In the genomic region with DNA sequence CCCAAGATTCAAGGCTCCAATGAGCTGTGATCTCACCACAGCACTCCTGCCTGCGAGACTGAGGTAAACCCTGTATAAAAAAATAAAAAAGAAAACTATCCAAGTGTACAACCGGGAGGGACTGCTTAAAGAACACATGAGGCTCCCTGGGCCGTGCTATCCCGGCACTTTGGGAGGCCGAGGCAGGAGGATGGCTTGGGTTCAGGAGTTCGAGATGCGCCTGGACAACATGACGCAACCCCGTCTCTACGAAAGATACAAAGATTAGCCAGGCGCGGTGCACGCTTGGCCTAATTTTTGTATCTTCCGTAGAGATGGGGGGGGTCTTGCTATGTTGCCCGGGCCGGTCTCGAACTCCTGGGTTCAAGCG, we compare ENCODE assay signal across 8 cellular contexts.
DNase-seq lines count a peak whose midpoint lies in the region; ATAC-seq and TF ChIP-seq lines count a peak whose summit lies in the region.
"Not testable (repeated sequence)": the region's sequence is repeated elsewhere in the genome, so short reads cannot be mapped to it uniquely, and the experiment has no call there.

No MANE protein-coding gene starts in this region.

- not testable (repeated sequence) for H3K4me1 ChIP-seq in OCI-LY7 (ENCODE audit: insufficient read depth, low read length, poor library complexity, severe bottlenecking); iPS-15b (ENCODE audit: control insufficient read depth, insufficient read depth, low read length)

- H3K4me3 Mint-ChIP-seq in activated T-helper 17 cell treated with anti-CD3 and anti-CD28 coated beads, Interleukin-2, amount 50 U/mL, for 72 hours: peak overlapping the region; percentile 86
- H3K4me3 Mint-ChIP-seq in natural killer cell treated with Interleukin-12 subunit alpha and Interleukin-12 subunit beta and Interleukin-15 and Interleukin-18, amount 100 ng/mL, for 72 hours: peak overlapping the region; percentile 83
- peak overlapping the region; percentile 86 to 90 for H3K4me3 Mint-ChIP-seq in stimulated activated naive CD8-positive, alpha-beta T cell treated with anti-CD3 and anti-CD28 coated beads, Interleukin-15, amount 100 ng/mL, for 72 hours

- not testable (repeated sequence) for TF ChIP-seq CTCF in AG10803 (conservative IDR thresholded peaks at IDR 0.05; ENCODE audit: low read length); OCI-LY7 (conservative IDR thresholded peaks at IDR 0.05; ENCODE audit: low read length); dorsolateral prefrontal cortex (IDR thresholded peaks at IDR 0.05 in 54 of 56, conservative IDR thresholded peaks at IDR 0.05 in 2 of 56; ENCODE audit: low read depth in 1 of 56, partially characterized antibody in 56 of 56)

- BruUV-seq in OCI-LY7 (replicated peaks; lab: Mats Ljungman, UMichigan): not testable (repeated sequence)

- not testable (repeated sequence) for H3K27me3 ChIP-seq in H7 (ENCODE audit: control insufficient read depth, insufficient read depth, low read length); dorsolateral prefrontal cortex; iPS-15b (ENCODE audit: control insufficient read depth, insufficient read depth, low read length)

- H3K9me3 ChIP-seq in OCI-LY7 (ENCODE audit: low read length); iPS-15b (ENCODE audit: control insufficient read depth, insufficient read depth, low read length): not testable (repeated sequence)

- POLR2A ChIA-PET in OCI-LY7 (lab: Charles Lee): interaction anchor here (1.2 kb wide), 1 partner anchor 17 kb away, joined by 4 read pairs; no protein-coding TSS in a partner anchor

- H4K20me1 ChIP-seq in OCI-LY7 (ENCODE audit: insufficient read depth, low read length): not testable (repeated sequence)

- not testable (repeated sequence) for H3K9me3 Mint-ChIP-seq in activated T-helper 17 cell treated with anti-CD3 and anti-CD28 coated beads, Interleukin-2, amount 50 U/mL, for 72 hours; natural killer cell treated with Interleukin-12 subunit alpha and Interleukin-12 subunit beta and Interleukin-15 and Interleukin-18, amount 100 ng/mL, for 72 hours; stimulated activated naive CD8-positive, alpha-beta T cell treated with anti-CD3 and anti-CD28 coated beads, Interleukin-15, amount 100 ng/mL, for 72 hours

- ATAC-seq in activated T-helper 17 cell treated with anti-CD3 and anti-CD28 coated beads, Interleukin-2, amount 50 U/mL, for 72 hours (replicated peaks); natural killer cell treated with Interleukin-12 subunit alpha and Interleukin-12 subunit beta and Interleukin-15 and Interleukin-18, amount 100 ng/mL, for 72 hours; stimulated activated naive CD8-positive, alpha-beta T cell treated with anti-CD3 and anti-CD28 coated beads, Interleukin-15, amount 100 ng/mL, for 72 hours: not testable (repeated sequence)

- H3K36me3 ChIP-seq in H7 (replicated peaks; ENCODE audit: control insufficient read depth, insufficient read depth, low read length); OCI-LY7 (ENCODE audit: insufficient read depth, low read length); iPS-15b (ENCODE audit: control insufficient read depth, insufficient read depth, low read length): not testable (repeated sequence)

- peak overlapping the region; percentile 87 for H3K27ac Mint-ChIP-seq in activated T-helper 17 cell treated with anti-CD3 and anti-CD28 coated beads, Interleukin-2, amount 50 U/mL, for 72 hours
- peak overlapping the region; percentile 74 to 84 for H3K27ac Mint-ChIP-seq in natural killer cell treated with Interleukin-12 subunit alpha and Interleukin-12 subunit beta and Interleukin-15 and Interleukin-18, amount 100 ng/mL, for 72 hours
- H3K27ac Mint-ChIP-seq in stimulated activated naive CD8-positive, alpha-beta T cell treated with anti-CD3 and anti-CD28 coated beads, Interleukin-15, amount 100 ng/mL, for 72 hours: peak overlapping the region; percentile 91 to 96

- not testable (repeated sequence) for DNase-seq in AG10803 (ENCODE audit: low read depth); H7; OCI-LY7 (ENCODE audit: low spot score); dorsolateral prefrontal cortex; natural killer cell treated with Interleukin-12 subunit alpha and Interleukin-12 subunit beta and Interleukin-15 and Interleukin-18, amount 100 ng/mL, for 72 hours (ENCODE audit: low spot score); stimulated activated naive CD8-positive, alpha-beta T cell treated with anti-CD3 and anti-CD28 coated beads, Interleukin-15, amount 100 ng/mL, for 72 hours

- H3K27ac ChIP-seq in OCI-LY7 (ENCODE audit: low read depth, low read length, poor library complexity, severe bottlenecking): peak overlapping the region; percentile 21
- peak overlapping the region; percentile 30 to 97 (median 89) for H3K27ac ChIP-seq in dorsolateral prefrontal cortex

- CTCF ChIA-PET in OCI-LY7 (lab: Charles Lee; ENCODE audit: unreplicated experiment): not testable (repeated sequence)

- intact Hi-C loops in OCI-LY7 (cut with micrococcal nuclease; ENCODE audit: unreplicated experiment); dorsolateral prefrontal cortex (cut with DNase I): not testable (repeated sequence)

- H3K4me1 Mint-ChIP-seq in activated T-helper 17 cell treated with anti-CD3 and anti-CD28 coated beads, Interleukin-2, amount 50 U/mL, for 72 hours; natural killer cell treated with Interleukin-12 subunit alpha and Interleukin-12 subunit beta and Interleukin-15 and Interleukin-18, amount 100 ng/mL, for 72 hours (ENCODE audit: low read depth in 2 of 2); stimulated activated naive CD8-positive, alpha-beta T cell treated with anti-CD3 and anti-CD28 coated beads, Interleukin-15, amount 100 ng/mL, for 72 hours: not testable (repeated sequence)

- H3K79me2 ChIP-seq in OCI-LY7 (ENCODE audit: insufficient read depth, low read depth, low read length): not testable (repeated sequence)

- H3K36me3 Mint-ChIP-seq in activated T-helper 17 cell treated with anti-CD3 and anti-CD28 coated beads, Interleukin-2, amount 50 U/mL, for 72 hours (ENCODE audit: low read depth); natural killer cell treated with Interleukin-12 subunit alpha and Interleukin-12 subunit beta and Interleukin-15 and Interleukin-18, amount 100 ng/mL, for 72 hours: not testable (repeated sequence)

- H2AFZ ChIP-seq in OCI-LY7 (ENCODE audit: low read length): peak overlapping the region; percentile 37; the same call in 1 of the 2 replicates

- not testable (repeated sequence) for H3K9ac ChIP-seq in iPS-15b (ENCODE audit: low read depth, low read length)

- not testable (repeated sequence) for H3K9me2 ChIP-seq in OCI-LY7 (ENCODE audit: insufficient read depth, low read length)

- not testable (repeated sequence) for H3K27me3 Mint-ChIP-seq in activated T-helper 17 cell treated with anti-CD3 and anti-CD28 coated beads, Interleukin-2, amount 50 U/mL, for 72 hours; natural killer cell treated with Interleukin-12 subunit alpha and Interleukin-12 subunit beta and Interleukin-15 and Interleukin-18, amount 100 ng/mL, for 72 hours; stimulated activated naive CD8-positive, alpha-beta T cell treated with anti-CD3 and anti-CD28 coated beads, Interleukin-15, amount 100 ng/mL, for 72 hours

- peak overlapping the region; percentile 65 for H3K4me2 ChIP-seq in OCI-LY7 (ENCODE audit: low read length)

- peak overlapping the region; percentile 91 for H3K4me3 ChIP-seq in AG10803 (ENCODE audit: low read length)
- peak overlapping the region; percentile 82; the same call in 1 of the 2 replicates for H3K4me3 ChIP-seq in H7 (ENCODE audit: insufficient read depth, low read depth, low read length)
- peak overlapping the region; percentile 80 for H3K4me3 ChIP-seq in OCI-LY7 (ENCODE audit: low read depth, low read length, poor library complexity, severe bottlenecking)
- peak overlapping the region; percentile 36 to 98 (median 88) for H3K4me3 ChIP-seq in dorsolateral prefrontal cortex
- H3K4me3 ChIP-seq in iPS-15b (ENCODE audit: low read depth, low read length): peak overlapping the region; percentile 89
